8 cellular contexts compared by ENCODE assay signal in the genomic region with DNA sequence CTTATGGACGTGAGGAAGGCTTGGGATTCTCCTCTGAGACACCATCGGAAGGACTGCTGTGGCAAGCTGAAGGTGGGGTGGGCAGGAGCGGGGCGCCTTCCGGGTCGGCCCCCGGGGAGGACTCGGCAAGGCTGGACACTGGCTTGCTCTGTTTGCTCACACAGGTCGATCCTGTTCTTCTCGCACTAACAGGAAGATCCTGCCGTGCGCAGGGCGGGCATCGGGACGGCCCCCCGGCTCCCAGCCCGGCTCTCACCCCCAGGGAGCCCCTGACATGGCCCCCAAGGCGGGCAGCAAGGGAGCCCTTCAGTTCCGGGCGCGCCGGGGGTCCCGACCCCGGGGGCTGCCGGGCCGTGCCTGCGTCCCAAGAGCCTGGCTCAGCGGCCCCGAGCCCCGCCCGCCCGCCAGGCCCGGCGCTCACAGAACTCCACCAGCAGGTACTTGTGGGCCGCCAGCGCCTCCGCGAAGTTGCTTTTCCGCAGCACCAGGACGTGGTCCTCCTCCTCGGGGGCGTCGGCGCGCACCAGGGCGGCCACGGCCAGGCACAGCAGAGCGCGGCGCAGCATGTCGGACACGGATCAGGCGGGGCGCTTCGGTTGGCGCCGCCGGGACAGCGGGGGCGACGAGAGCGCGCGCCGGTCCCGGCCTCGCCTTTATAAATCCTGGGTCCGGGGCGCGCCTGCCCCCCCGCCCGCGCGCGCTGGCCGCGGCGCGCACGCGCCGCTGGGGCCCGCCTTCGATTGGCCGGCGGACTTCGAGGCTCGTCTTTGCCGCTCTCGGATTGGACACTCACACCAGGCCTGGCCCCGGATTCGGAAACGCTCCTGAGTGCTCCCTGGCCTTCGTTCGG. TPM values are rescaled to one million over a fixed set of nuclear protein-coding genes. Genes with fewer than 3 reads are reported as not detected.
DNase-seq lines count a peak whose midpoint lies in the region; ATAC-seq, FAIRE-seq and TF ChIP-seq lines count a peak whose summit lies in the region.

P4HB (minus strand) TSS at position 630 of the 850 bp plus-strand sequence; CDS start at position 566, 64 bp downstream.

- peaks cover 8% of the 10 kb centered on the region for H3K4me1 ChIP-seq in parathyroid adenoma

- peaks cover 41% of the 10 kb centered on the region for H3K36me3 Mint-ChIP-seq in activated CD8-positive, alpha-beta memory T cell treated with anti-CD3 and anti-CD28 coated beads, Interleukin-2, amount 10 ng/mL, durations not matched to agents 7 days and 5 days

- peak within 1 kb of the TSS; percentile 94 for H3K4me3 Mint-ChIP-seq in activated CD8-positive, alpha-beta memory T cell treated with anti-CD3 and anti-CD28 coated beads, Interleukin-2, amount 10 ng/mL, durations not matched to agents 7 days and 5 days

- peak within 1 kb of the TSS; percentile 80 for H2AFZ ChIP-seq in parathyroid adenoma

- H3K9me3 Mint-ChIP-seq in activated CD8-positive, alpha-beta memory T cell treated with anti-CD3 and anti-CD28 coated beads, Interleukin-2, amount 10 ng/mL, durations not matched to agents 7 days and 5 days (ENCODE audit: low read depth): no peaks in the 10 kb centered on the region

- no peaks in the 10 kb centered on the region for H3K27me3 Mint-ChIP-seq in activated CD8-positive, alpha-beta memory T cell treated with anti-CD3 and anti-CD28 coated beads, Interleukin-2, amount 10 ng/mL, durations not matched to agents 7 days and 5 days

- no peaks in the 10 kb centered on the region for H3K27me3 ChIP-seq in parathyroid adenoma (ENCODE audit: control insufficient read depth, insufficient read depth, low read length)

- peaks cover 33% of the 10 kb centered on the region for H3K79me2 ChIP-seq in parathyroid adenoma

- peak within 1 kb of the TSS; percentile 81 for H3K27ac ChIP-seq in parathyroid adenoma

- no peak for TF ChIP-seq CTCF in parathyroid adenoma (IDR thresholded peaks at IDR 0.05)

- DNase-seq in activated CD8-positive, alpha-beta memory T cell treated with anti-CD3 and anti-CD28 coated beads, Interleukin-2, amount 10 ng/mL, durations not matched to agents 7 days and 5 days: peak; percentile 57
- DNase-seq in frontal cortex (ENCODE audit: low spot score in 2 of 2): peak in 1 of 2 donors; percentile 100
- DNase-seq in SIG-M5 treated with dmso at 0.1 percent for 504 hours (lab: John Stamatoyannopoulos, UW; ENCODE audit: unreplicated experiment): no peak
- DNase-seq in epidermal melanocyte (ENCODE audit: insufficient read length, low spot score): no peak
- no peak for DNase-seq in GF-D8 (lab: John Stamatoyannopoulos, UW)

- H3K9ac ChIP-seq in parathyroid adenoma: no peak within 1 kb of the TSS

- no peaks in the 10 kb centered on the region for H3K36me3 ChIP-seq in parathyroid adenoma (ENCODE audit: control insufficient read depth, insufficient read depth, low read length)

- H3K4me2 ChIP-seq in parathyroid adenoma (ENCODE audit: low read length): peak within 1 kb of the TSS; percentile 85

- peak within 1 kb of the TSS; percentile 80 for H3K4me3 ChIP-seq in parathyroid adenoma (ENCODE audit: low read depth, low read length)

- H3K4me1 Mint-ChIP-seq in activated CD8-positive, alpha-beta memory T cell treated with anti-CD3 and anti-CD28 coated beads, Interleukin-2, amount 10 ng/mL, durations not matched to agents 7 days and 5 days: peaks cover 54% of the 10 kb centered on the region

- peak; percentile 0 for ATAC-seq in HG03045 (IDR thresholded peaks at IDR 0.05; ENCODE audit: unreplicated experiment)
- ATAC-seq in activated CD8-positive, alpha-beta memory T cell treated with anti-CD3 and anti-CD28 coated beads, Interleukin-2, amount 10 ng/mL, durations not matched to agents 7 days and 5 days: no peak

- CTCF ChIA-PET in activated CD8-positive, alpha-beta memory T cell treated with anti-CD3 and anti-CD28 coated beads, Interleukin-2, amount 10 ng/mL, durations not matched to agents 7 days and 5 days (lab: Charles Lee): interaction anchor here (0.8 to 1.9 kb wide), 7 partner anchors 9 to 38 kb away, joined by 3 to 16 read pairs (median 5); partner anchors contain the start of genes ARHGDIA and MCRIP1

- peak; percentile 98 for TF ChIP-seq POLR2A in GM18526 (IDR thresholded peaks at IDR 0.05; ENCODE audit: extremely low read depth, insufficient read length)

- no peaks in the 10 kb centered on the region for H3K9me3 ChIP-seq in parathyroid adenoma (ENCODE audit: control insufficient read depth, low read length)

- FAIRE-seq in frontal cortex (lab: Jason Lieb, UNC): no peak

- H3K27ac Mint-ChIP-seq in activated CD8-positive, alpha-beta memory T cell treated with anti-CD3 and anti-CD28 coated beads, Interleukin-2, amount 10 ng/mL, durations not matched to agents 7 days and 5 days: peak within 1 kb of the TSS; percentile 94

RNA-seq across cellular contexts. Expression of gene P4HB, which starts in this region (rescaled TPM):
- 100 to 1,000 TPM; 333 to 416 TPM for total RNA-seq in activated CD8-positive, alpha-beta memory T cell treated with anti-CD3 and anti-CD28 coated beads, Interleukin-2, amount 10 ng/mL, durations not matched to agents 7 days and 5 days
- 66.0 TPM for total RNA-seq in frontal cortex
